ENCODE assay signal across 8 cellular contexts in the genomic region with DNA sequence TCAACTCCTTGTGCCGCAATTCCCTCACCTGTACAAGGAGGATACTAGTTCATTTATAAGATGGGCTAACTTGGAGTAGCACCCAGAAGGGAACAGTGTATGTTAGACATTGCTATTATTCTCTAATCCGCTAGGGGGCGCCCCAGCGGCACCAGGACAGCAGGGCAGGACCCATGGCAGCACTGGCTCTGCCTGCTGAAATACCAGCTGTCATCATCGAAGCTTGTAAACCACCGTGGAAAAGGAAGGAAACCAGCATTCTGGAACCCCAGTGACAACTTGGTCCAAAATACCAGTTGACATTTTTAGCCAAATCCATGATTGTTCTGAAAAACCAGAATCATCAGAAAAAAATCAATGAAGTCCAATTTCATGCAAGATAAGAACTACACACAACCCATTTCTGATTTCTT.
DNase-seq lines count a peak whose midpoint lies in the region; ATAC-seq and TF ChIP-seq lines count a peak whose summit lies in the region.

No MANE protein-coding gene starts in this region.

- no peaks in the 10 kb centered on the region for H3K79me2 ChIP-seq in DND-41 (ENCODE audit: insufficient read depth, low read length)

- H3K4me1 Mint-ChIP-seq in brain: no peaks in the 10 kb centered on the region

- H3K4me2 ChIP-seq in DND-41 (ENCODE audit: insufficient read depth, low read length): no peak overlapping the region

- no peak overlapping the region for H3K4me3 Mint-ChIP-seq in brain

- no peak overlapping the region for H3K27ac Mint-ChIP-seq in brain

- H3K4me3 ChIP-seq in DND-41 (ENCODE audit: low read depth in 1 of 2, low read length in 2 of 2): no peak overlapping the region

- H3K9me3 ChIP-seq in DND-41 (ENCODE audit: insufficient read depth, low read length, severe bottlenecking): no peaks in the 10 kb centered on the region

- H3K36me3 Mint-ChIP-seq in brain: no peaks in the 10 kb centered on the region

- H3K9me3 Mint-ChIP-seq in brain: peaks cover 0 to 4% (median 0%) of the 10 kb centered on the region in 5 experiments

- H3K27me3 Mint-ChIP-seq in brain: peaks cover 11% of the 10 kb centered on the region

- no peak overlapping the region for H2AFZ ChIP-seq in DND-41 (ENCODE audit: low read depth, low read length)

- H3K27me3 ChIP-seq in DND-41 (ENCODE audit: insufficient read depth, low read length, poor library complexity): peaks cover 13% of the 10 kb centered on the region

- H4K20me1 ChIP-seq in DND-41 (ENCODE audit: insufficient read depth, low read length): no peaks in the 10 kb centered on the region

- TF ChIP-seq CTCF in DND-41 (IDR thresholded peaks at IDR 0.05; ENCODE audit: borderline replicate concordance, extremely low read depth, low read length, poor library complexity, severe bottlenecking): peak; percentile 75
- TF ChIP-seq CTCF in brain (conservative IDR thresholded peaks at IDR 0.05): peak; percentile 60 to 77

- no peak overlapping the region for H3K27ac ChIP-seq in DND-41 (ENCODE audit: low read length)

- peak; percentile 84 for ATAC-seq in DND-41 (ENCODE audit: insufficient read depth, low read depth)
- peak; percentile 92 for ATAC-seq in GM19351 (IDR thresholded peaks at IDR 0.05; ENCODE audit: unreplicated experiment)
- ATAC-seq in HG03457 (IDR thresholded peaks at IDR 0.05; ENCODE audit: unreplicated experiment): peak; percentile 65

- no peaks in the 10 kb centered on the region for H3K4me1 ChIP-seq in DND-41 (ENCODE audit: insufficient read depth, low read length)

- no peaks in the 10 kb centered on the region for H3K36me3 ChIP-seq in DND-41 (ENCODE audit: insufficient read depth, low read length)

- no peak overlapping the region for H3K9ac ChIP-seq in DND-41 (ENCODE audit: low read depth, low read length)

- DNase-seq in DND-41: peak; percentile 50
- peak; percentile 67 for DNase-seq in RPMI8226
- DNase-seq in kidney tubule cell (ENCODE audit: low spot score): peak; percentile 61
- peak; percentile 68 for DNase-seq in stimulated activated CD8-positive, alpha-beta memory T cell treated with anti-CD3 and anti-CD28 coated beads, Interleukin-4, amount 100 ng/mL, for 48 hours
- DNase-seq in NCI-H1436 treated with DMSO at 0.1 percent for 48 hours (lab: John Stamatoyannopoulos, UW): no peak
